In genomic region chr6:167843023-167843422, GRCh38 we compare ENCODE assay signal across 29 cellular contexts.
"Had no signal": no experiment of that assay in that cellular context is flagged by ENCODE, and none has a peak within 500 bp of the region (broad histone marks: within the 10 kb centered on the region; RNA-seq: fewer than 3 reads in every experiment).

No MANE protein-coding gene starts in this region.

- H3K27ac ChIP-seq: neutrophil, pancreas, psoas muscle, skin epidermis, spleen, stomach, thoracic aorta, thyroid gland, tibial nerve, upper lobe of right lung, uterus had no signal

- H3K9me3 ChIP-seq: neutrophil, pancreas, psoas muscle, spleen, stomach, thoracic aorta, thyroid gland, tibial nerve, upper lobe of right lung, uterus had no signal

- H3K27ac Mint-ChIP-seq: naive B cell; naive thymus-derived CD8-positive, alpha-beta T cell; natural killer cell treated with Interleukin-12 subunit alpha and Interleukin-12 subunit beta and Interleukin-15 and Interleukin-18, amount 100 ng/mL, for 72 hours; nephron progenitor cell; stimulated activated effector memory CD8-positive, alpha-beta T cell treated with anti-CD3 and anti-CD28 coated beads, Interleukin-12 subunit alpha, Interleukin-12 subunit beta, amount 100 ng/mL, for 72 hours; stimulated activated naive B cell treated with anti-CD40 and anti-IgM and Interleukin-4, amounts not matched to agents 10 μg/mL and 1 μg/mL and 100 μg/mL, for 72 hours; stimulated activated naive CD8-positive, alpha-beta T cell treated with anti-CD3 and anti-CD28 coated beads, Interleukin-15, Interleukin-2, amounts not matched to agents 100 ng/mL and 50 ng/mL, for 24 hours; type B pancreatic cell had no signal

- H3K4me3 Mint-ChIP-seq: naive B cell; naive thymus-derived CD8-positive, alpha-beta T cell; natural killer cell treated with Interleukin-12 subunit alpha and Interleukin-12 subunit beta and Interleukin-15 and Interleukin-18, amount 100 ng/mL, for 72 hours; nephron progenitor cell; neural crest cell; stimulated activated effector memory CD8-positive, alpha-beta T cell treated with anti-CD3 and anti-CD28 coated beads, Interleukin-12 subunit alpha, Interleukin-12 subunit beta, amount 100 ng/mL, for 72 hours; stimulated activated naive B cell treated with anti-CD40 and anti-IgM and Interleukin-4, amounts not matched to agents 10 μg/mL and 1 μg/mL and 100 μg/mL, for 72 hours; stimulated activated naive CD8-positive, alpha-beta T cell treated with anti-CD3 and anti-CD28 coated beads, Interleukin-15, Interleukin-2, amounts not matched to agents 100 ng/mL and 50 ng/mL, for 24 hours; type B pancreatic cell had no signal

- H3K27me3 Mint-ChIP-seq: progenitor cell of endocrine pancreas, type B pancreatic cell had no signal

- H3K36me3 Mint-ChIP-seq: naive B cell; naive thymus-derived CD8-positive, alpha-beta T cell; natural killer cell treated with Interleukin-12 subunit alpha and Interleukin-12 subunit beta and Interleukin-15 and Interleukin-18, amount 100 ng/mL, for 72 hours; stimulated activated effector memory CD8-positive, alpha-beta T cell treated with anti-CD3 and anti-CD28 coated beads, Interleukin-12 subunit alpha, Interleukin-12 subunit beta, amount 100 ng/mL, for 72 hours; stimulated activated naive B cell treated with anti-CD40 and anti-IgM and Interleukin-4, amounts not matched to agents 10 μg/mL and 1 μg/mL and 100 μg/mL, for 72 hours; type B pancreatic cell had no signal

- H3K4me1 Mint-ChIP-seq: naive B cell; naive thymus-derived CD8-positive, alpha-beta T cell; stimulated activated effector memory CD8-positive, alpha-beta T cell treated with anti-CD3 and anti-CD28 coated beads, Interleukin-12 subunit alpha, Interleukin-12 subunit beta, amount 100 ng/mL, for 72 hours; stimulated activated naive B cell treated with anti-CD40 and anti-IgM and Interleukin-4, amounts not matched to agents 10 μg/mL and 1 μg/mL and 100 μg/mL, for 72 hours had no signal

- FAIRE-seq: pancreas had no signal

- ATAC-seq: naive thymus-derived CD8-positive, alpha-beta T cell; natural killer cell treated with Interleukin-12 subunit alpha and Interleukin-12 subunit beta and Interleukin-15 and Interleukin-18, amount 100 ng/mL, for 72 hours; psoas muscle; right cardiac atrium; sciatic nerve; stimulated activated effector memory CD8-positive, alpha-beta T cell treated with anti-CD3 and anti-CD28 coated beads, Interleukin-12 subunit alpha, Interleukin-12 subunit beta, amount 100 ng/mL, for 72 hours; stimulated activated naive B cell treated with anti-CD40 and anti-IgM and Interleukin-4, amounts not matched to agents 10 μg/mL and 1 μg/mL and 100 μg/mL, for 72 hours; upper lobe of right lung had no signal

- H3K9me3 Mint-ChIP-seq: naive thymus-derived CD8-positive, alpha-beta T cell; natural killer cell treated with Interleukin-12 subunit alpha and Interleukin-12 subunit beta and Interleukin-15 and Interleukin-18, amount 100 ng/mL, for 72 hours; nephron progenitor cell; neural crest cell; stimulated activated effector memory CD8-positive, alpha-beta T cell treated with anti-CD3 and anti-CD28 coated beads, Interleukin-12 subunit alpha, Interleukin-12 subunit beta, amount 100 ng/mL, for 72 hours; stimulated activated naive B cell treated with anti-CD40 and anti-IgM and Interleukin-4, amounts not matched to agents 10 μg/mL and 1 μg/mL and 100 μg/mL, for 72 hours; stimulated activated naive CD8-positive, alpha-beta T cell treated with anti-CD3 and anti-CD28 coated beads, Interleukin-15, Interleukin-2, amounts not matched to agents 100 ng/mL and 50 ng/mL, for 24 hours; type B pancreatic cell had no signal

- H3K4me3 ChIP-seq: pancreas, psoas muscle, skin epidermis, smooth muscle cell, spleen, stomach, thoracic aorta, thyroid gland, tibial nerve, upper lobe of right lung, uterus had no signal

- DNase-seq: naive B cell; naive thymus-derived CD8-positive, alpha-beta T cell; nephron progenitor cell; nucleus accumbens; pancreas; psoas muscle; right cardiac atrium; spleen; stimulated activated CD4-positive, alpha-beta T cell treated with anti-CD3 and anti-CD28 coated beads, Interleukin-12 subunit alpha, Interleukin-12 subunit beta, amount 100 ng/mL, for 4 hours; stimulated activated CD4-positive, alpha-beta T cell treated with anti-CD3 and anti-CD28 coated beads, Interleukin-1b, Interleukin-23, amount 100 ng/mL, for 48 hours; stimulated activated CD4-positive, alpha-beta T cell treated with anti-CD3 and anti-CD28 coated beads, Interleukin-4, amount 100 ng/mL, for 24 hours; stimulated activated naive B cell treated with anti-CD40 and anti-IgM and Interleukin-4, amounts not matched to agents 10 μg/mL and 1 μg/mL and 100 μg/mL, for 72 hours; stimulated activated naive CD4-positive, alpha-beta T cell treated with Interleukin-2 at 50 U/mL for 16 hours; stomach; thyroid gland; upper lobe of right lung; uterus had no signal

- H3K36me3 ChIP-seq: neutrophil, pancreas, spleen, stomach, thoracic aorta, thyroid gland, tibial nerve, upper lobe of right lung, uterus had no signal
